In genomic region chr17:58352018-58352842, GRCh38 we compare ENCODE assay signal across 8 cellular contexts. TPM values are rescaled to one million over a fixed set of nuclear protein-coding genes. Genes with fewer than 3 reads are reported as not detected.
DNase-seq lines count a peak whose midpoint lies in the region; ATAC-seq and TF ChIP-seq lines count a peak whose summit lies in the region.

TSS of gene SUPT4H1 (minus strand) at chr17:58352201. CDS start at chr17:58352135, 66 bp downstream.

- WGBS in esophagus muscularis mucosa: under 1% methylated on average over 44 of the region's 63 CpGs

- TF ChIP-seq CTCF in DND-41 (IDR thresholded peaks at IDR 0.05; ENCODE audit: borderline replicate concordance, extremely low read depth, low read length, poor library complexity, severe bottlenecking) (peak; percentile 2), Peyer's patch (IDR thresholded peaks at IDR 0.05) (peak in 4 of 6 experiments; percentile 23 to 47 (median 34)), esophagus muscularis mucosa (IDR thresholded peaks at IDR 0.05) (peak in 1 of 3 experiments; percentile 22)

- intact Hi-C loops in esophagus muscularis mucosa (cut with DNase I): loop anchor here (2.0 to 10.0 kb wide), 2 partner anchors 65 to 163 kb away; partner anchors contain the start of genes MTMR4 and RNF43

- peak; percentile 78 to 88 for TF ChIP-seq POLR2A in Peyer's patch (IDR thresholded peaks at IDR 0.05)
- TF ChIP-seq POLR2A in esophagus muscularis mucosa (IDR thresholded peaks at IDR 0.05; ENCODE audit: low read depth): peak; percentile 82

- peaks cover 57% of the 10 kb centered on the region for H3K79me2 ChIP-seq in DND-41 (ENCODE audit: insufficient read depth, low read length)

- H3K4me1 ChIP-seq in DND-41 (ENCODE audit: insufficient read depth, low read length): peaks cover 53% of the 10 kb centered on the region
- peaks cover 0 to 13% (median 5%) of the 10 kb centered on the region in 4 donors for H3K4me1 ChIP-seq in Peyer's patch
- peaks cover 11 to 30% (median 20%) of the 10 kb centered on the region in 4 donors for H3K4me1 ChIP-seq in esophagus muscularis mucosa

- TF ChIP-seq EP300 in esophagus muscularis mucosa (IDR thresholded peaks at IDR 0.05): no peak

- ATAC-seq in DND-41 (ENCODE audit: insufficient read depth, low read depth): peak; percentile 88
- peak; percentile 85 for ATAC-seq in GM21786 (IDR thresholded peaks at IDR 0.05; ENCODE audit: unreplicated experiment)

- H3K4me3 ChIP-seq in DND-41 (ENCODE audit: low read depth in 1 of 2, low read length in 2 of 2) (peak within 1 kb of the TSS; percentile 92 to 96), Peyer's patch (peak within 1 kb of the TSS; percentile 64 to 80 (median 72)), esophagus muscularis mucosa (peak within 1 kb of the TSS; percentile 78 to 94 (median 81))

- H3K27ac ChIP-seq in DND-41 (ENCODE audit: low read length): peak within 1 kb of the TSS; percentile 94
- H3K27ac ChIP-seq in Peyer's patch: peak within 1 kb of the TSS; percentile 85 to 96 (median 88)
- H3K27ac ChIP-seq in esophagus muscularis mucosa (replicated peaks in 1 of 4): peak within 1 kb of the TSS; percentile 89 to 97 (median 94)

- peaks cover 37% of the 10 kb centered on the region for H4K20me1 ChIP-seq in DND-41 (ENCODE audit: insufficient read depth, low read length)

- H2AFZ ChIP-seq in DND-41 (ENCODE audit: low read depth, low read length): peak within 1 kb of the TSS; percentile 66

- H3K9me3 ChIP-seq in DND-41 (ENCODE audit: insufficient read depth, low read length, severe bottlenecking) (no peaks in the 10 kb centered on the region), Peyer's patch (no peaks in the 10 kb centered on the region), esophagus muscularis mucosa (no peaks in the 10 kb centered on the region)

- H3K36me3 ChIP-seq in DND-41 (ENCODE audit: insufficient read depth, low read length) (peaks cover 50% of the 10 kb centered on the region), Peyer's patch (peaks cover 0 to 40% (median 0%) of the 10 kb centered on the region in 3 donors), esophagus muscularis mucosa (peaks cover 30 to 38% (median 35%) of the 10 kb centered on the region in 4 donors)

- peak within 1 kb of the TSS; percentile 77 for H3K4me2 ChIP-seq in DND-41 (ENCODE audit: insufficient read depth, low read length)

- DNase-seq in DND-41 (peak; percentile 95), KG1 (lab: John Stamatoyannopoulos, UW) (peak; percentile 95), Peyer's patch (peak; percentile 86 to 95 (median 95)), activated T-helper 1 cell treated with Interleukin-2 at 50 U/mL for 16 hours (ENCODE audit: low read depth) (peak; percentile 90), esophagus muscularis mucosa (ENCODE audit: extremely low spot score) (peak; percentile 98), myocyte (ENCODE audit: low read depth) (peak; percentile 94)
- peak; percentile 84 for DNase-seq in stimulated activated CD8-positive, alpha-beta memory T cell treated with anti-CD3 and anti-CD28 coated beads, Interleukin-7, amount 100 ng/mL, for 48 hours (ENCODE audit: extremely low read depth in 1 of 2, low read depth in 1 of 2)

- H3K9ac ChIP-seq in DND-41 (ENCODE audit: low read depth, low read length): peak within 1 kb of the TSS; percentile 75

- H3K27me3 ChIP-seq in DND-41 (ENCODE audit: insufficient read depth, low read length, poor library complexity) (no peaks in the 10 kb centered on the region), Peyer's patch (no peaks in the 10 kb centered on the region), esophagus muscularis mucosa (no peaks in the 10 kb centered on the region)

RNA-seq across cellular contexts. Expression of gene SUPT4H1, which starts in this region (rescaled TPM):
- total RNA-seq in Peyer's patch (10 to 100 TPM; 31.9 to 56.1 (median 47.9) TPM), esophagus muscularis mucosa (10 to 100 TPM; 35.3 to 59.6 (median 47.0) TPM), myocyte (36.1 and 49.1 TPM in 2 replicates)
- polyA plus RNA-seq in myocyte (2012): 151 TPM

Comparison
In these comparisons a context has a peak if more than half of its experiments do, and no peak if none do; other contexts are left out.
1. Peak in every context shown above with its lines: DNase-seq, ATAC-seq, H3K4me3 ChIP-seq and H3K27ac ChIP-seq.